In genomic region chr3:141915016-141915415, GRCh38 we compare ENCODE assay signal across 21 cellular contexts. TPM values are rescaled to one million over a fixed set of nuclear protein-coding genes. Genes with fewer than 3 reads are reported as not detected.
DNase-seq lines count a peak whose midpoint lies in the region; ATAC-seq and TF ChIP-seq lines count a peak whose summit lies in the region.
"Had no signal": no experiment of that assay in that cellular context is flagged by ENCODE, and none has a peak within 500 bp of the region (broad histone marks: within the 10 kb centered on the region; RNA-seq: fewer than 3 reads in every experiment).

No MANE protein-coding gene starts in this region.

- DNase-seq in H9: no peak
- DNase-seq in WTC11 (ENCODE audit: low spot score): no peak
- no peak for DNase-seq in endodermal cell
- DNase-seq in mesothelial cell of epicardium (ENCODE audit: low spot score in 2 of 2, unreplicated experiment in 2 of 2): no peak
- DNase-seq in DMS114 treated with DMSO at 0.1 percent for 48 hours (lab: John Stamatoyannopoulos, UW; ENCODE audit: unreplicated experiment): no peak
- no peak for DNase-seq in NCI-H2227 (lab: John Stamatoyannopoulos, UW; ENCODE audit: unreplicated experiment)
- no peak for DNase-seq in kidney glomerular epithelial cell (lab: John Stamatoyannopoulos, UW)
- DNase-seq in mucosa of descending colon: no peak
- DNase-seq: ACHN, AML-193, DND-41, GDM1, GOT3, NCI-H1417, NCI-H187, NCI-H345, NCI-H524 treated with DMSO at 0.1 percent for 48 hours, PC-9 had no signal

- no peaks in the 10 kb centered on the region for H3K23me2 ChIP-seq in H9 (ENCODE audit: insufficient read length, low read depth, low read length, poor library complexity, severe bottlenecking)

- no peak overlapping the region for H4K5ac ChIP-seq in H9 (ENCODE audit: insufficient read length, low read depth, low read length)

- H3K18ac ChIP-seq in H9 (ENCODE audit: insufficient read length, low read depth, low read length): no peak overlapping the region

- no peaks in the 10 kb centered on the region for H3K79me2 ChIP-seq in H9 (ENCODE audit: insufficient read depth, low read length)

- peaks cover 89% of the 10 kb centered on the region for H3K36me3 ChIP-seq in endodermal cell (ENCODE audit: control insufficient read depth, insufficient read depth, low read length)
- no peaks in the 10 kb centered on the region for H3K36me3 ChIP-seq in mucosa of descending colon (ENCODE audit: low read depth)

- H3K4me2 ChIP-seq in H9 (ENCODE audit: insufficient read depth, insufficient read length, low read length): no peak overlapping the region
- H3K4me2 ChIP-seq: KMS-11, PC-9 had no signal

- no peak overlapping the region for H3K14ac ChIP-seq in H9 (ENCODE audit: insufficient read depth, low read length)

- H3K27ac Mint-ChIP-seq in H9 (peak overlapping the region in 2 of 3 experiments; percentile 12 to 52; a peak in 3 of 7 replicates), WTC11 (no peak overlapping the region; the same call in 1 of the 2 replicates), endodermal cell (peak overlapping the region; percentile 41), mesothelial cell of epicardium (peak overlapping the region; percentile 66)

- H4K20me1 ChIP-seq in H9 (ENCODE audit: control insufficient read depth, insufficient read depth, insufficient read length): no peaks in the 10 kb centered on the region

- H3K9me3 Mint-ChIP-seq in H9 (peaks cover 12% of the 10 kb centered on the region in 2 experiments), WTC11 (peaks cover 9% of the 10 kb centered on the region), endodermal cell (peaks cover 9% of the 10 kb centered on the region), mesothelial cell of epicardium (peaks cover 6% of the 10 kb centered on the region)

- H3K4me3 ChIP-seq in endodermal cell (ENCODE audit: low read length) (no peak overlapping the region), mucosa of descending colon (no peak overlapping the region)
- H3K4me3 ChIP-seq: PC-9 had no signal

- H3K9ac ChIP-seq in H9 (ENCODE audit: extremely low read depth, insufficient read length, low read length) (no peak overlapping the region), endodermal cell (ENCODE audit: extremely low read depth, low read length, poor library complexity, severe bottlenecking) (no peak overlapping the region)
- H3K9ac ChIP-seq: KMS-11 had no signal

- TF ChIP-seq CTCF in H9 (conservative IDR thresholded peaks at IDR 0.05) (no peak), WTC11 (IDR thresholded peaks at IDR 0.05) (no peak), endodermal cell (conservative IDR thresholded peaks at IDR 0.05) (no peak), mesothelial cell of epicardium (IDR thresholded peaks at IDR 0.05; ENCODE audit: unreplicated experiment) (no peak), mucosa of descending colon (IDR thresholded peaks at IDR 0.05) (no peak)

- no peaks in the 10 kb centered on the region for H3K9me3 ChIP-seq in H9 (ENCODE audit: control insufficient read depth, low read depth, low read length)
- H3K9me3 ChIP-seq in endodermal cell (ENCODE audit: control insufficient read depth, low read length): peaks cover 21% of the 10 kb centered on the region
- H3K9me3 ChIP-seq in mucosa of descending colon: no peaks in the 10 kb centered on the region

- no peak overlapping the region for H2BK12ac ChIP-seq in H9 (ENCODE audit: insufficient read length, low read depth, low read length)

- peak; percentile 26; the same call in 1 of the 2 replicates for ATAC-seq in WTC11
- ATAC-seq in mucosa of descending colon: no peak
- ATAC-seq: HepG2 had no signal

- H3K23ac ChIP-seq in H9 (ENCODE audit: insufficient read length, low read depth, low read length): no peak overlapping the region

- intact Hi-C loops in mucosa of descending colon (cut with DNase I, micrococcal nuclease): no loop called here

- no peak overlapping the region for H4K91ac ChIP-seq in H9 (ENCODE audit: insufficient read length, low read depth, low read length)

- no peak overlapping the region for H3K4me3 Mint-ChIP-seq in H9
- no peak overlapping the region for H3K4me3 Mint-ChIP-seq in WTC11
- H3K4me3 Mint-ChIP-seq in endodermal cell: no peak overlapping the region
- no peak overlapping the region for H3K4me3 Mint-ChIP-seq in mesothelial cell of epicardium

- peaks cover 0 to 5% of the 10 kb centered on the region in 2 experiments; a peak in 1 of 4 replicates for H3K4me1 Mint-ChIP-seq in H9
- H3K4me1 Mint-ChIP-seq in WTC11: 0 out of 2 replicates have a peak, but pooled peaks cover 4% of the 10 kb centered on the region
- H3K4me1 Mint-ChIP-seq in endodermal cell: no peaks in the 10 kb centered on the region
- H3K4me1 Mint-ChIP-seq in mesothelial cell of epicardium: peaks cover 44% of the 10 kb centered on the region

- H3K27ac ChIP-seq in H9 (ENCODE audit: insufficient read length, low read depth, low read length): no peak overlapping the region
- H3K27ac ChIP-seq in endodermal cell (ENCODE audit: low read depth, low read length): no peak overlapping the region
- H3K27ac ChIP-seq: C4-2B, KMS-11, PC-9 had no signal

- H3K36me3 Mint-ChIP-seq in H9 (ENCODE audit: insufficient read depth in 1 of 3, low read depth in 3 of 3): peaks cover 64 to 94% (median 86%) of the 10 kb centered on the region in 3 experiments
- H3K36me3 Mint-ChIP-seq in WTC11: peaks cover 78% of the 10 kb centered on the region
- peaks cover 80% of the 10 kb centered on the region for H3K36me3 Mint-ChIP-seq in endodermal cell (ENCODE audit: low read depth)
- peaks cover 24% of the 10 kb centered on the region for H3K36me3 Mint-ChIP-seq in mesothelial cell of epicardium

- no peak overlapping the region for H3K56ac ChIP-seq in H9 (ENCODE audit: insufficient read length, low read depth, low read length)

- no peaks in the 10 kb centered on the region for H3K27me3 Mint-ChIP-seq in H9 (ENCODE audit: low read depth)
- H3K27me3 Mint-ChIP-seq in WTC11 (ENCODE audit: low read depth): no peaks in the 10 kb centered on the region
- no peaks in the 10 kb centered on the region for H3K27me3 Mint-ChIP-seq in endodermal cell (ENCODE audit: insufficient read depth)
- no peaks in the 10 kb centered on the region for H3K27me3 Mint-ChIP-seq in mesothelial cell of epicardium (ENCODE audit: low read depth)

- H2BK120ac ChIP-seq in H9 (ENCODE audit: low read depth, low read length, poor library complexity, severe bottlenecking): no peak overlapping the region

- CTCF ChIA-PET in WTC11 (lab: Charles Lee): no interaction called here

- POLR2A ChIA-PET in WTC11 (lab: Charles Lee): no interaction called here

- H3K4me1 ChIP-seq in H9 (ENCODE audit: insufficient read depth, low read length) (no peaks in the 10 kb centered on the region), endodermal cell (ENCODE audit: control insufficient read depth, insufficient read depth, low read length) (no peaks in the 10 kb centered on the region), mucosa of descending colon (ENCODE audit: low read depth) (no peaks in the 10 kb centered on the region)

- no peak overlapping the region for H2BK15ac ChIP-seq in H9 (ENCODE audit: low read depth, low read length)

- WGBS in H9 (ENCODE audit: extremely low coverage, insufficient read length, low lambda C conversion rate): no CpG with 5 or more reads among the region's 5 CpGs
- WGBS in endodermal cell (ENCODE audit: insufficient coverage in 1 of 2, insufficient read length in 1 of 2), 2 experiments: 91 to 95% methylated on average over 5 of the region's 5 CpGs

- no peak overlapping the region for H3K4ac ChIP-seq in H9 (ENCODE audit: low read depth, low read length)

- no peak overlapping the region for H3T11ph ChIP-seq in H9 (ENCODE audit: low read length)

- no peak overlapping the region for H2AFZ ChIP-seq in H9 (ENCODE audit: low read length)
- H2AFZ ChIP-seq: PC-9 had no signal

- no peak overlapping the region for H2AK5ac ChIP-seq in H9 (ENCODE audit: insufficient read length, low read length)

- no peak overlapping the region for H2BK5ac ChIP-seq in H9 (ENCODE audit: insufficient read length, low read length)

- H3K27me3 ChIP-seq in H9 (ENCODE audit: insufficient read depth, low read length) (no peaks in the 10 kb centered on the region), endodermal cell (ENCODE audit: control insufficient read depth, insufficient read depth, low read length, poor library complexity, severe bottlenecking) (no peaks in the 10 kb centered on the region)

- H2BK20ac ChIP-seq in H9 (ENCODE audit: low read depth, low read length, poor library complexity, severe bottlenecking): no peak overlapping the region

- no peaks in the 10 kb centered on the region for H3K79me1 ChIP-seq in H9 (ENCODE audit: insufficient read depth, low read depth, low read length, poor library complexity, severe bottlenecking)

- H4K8ac ChIP-seq in H9 (replicated peaks; ENCODE audit: insufficient read length, low read depth, low read length): no peak overlapping the region

TF ChIP-seq in WTC11, 78 proteins besides CTCF, POLR2A, EP300 and RAD21 (continues in another document):
- TF ChIP-seq SOX15 (CRISPR knock-in tag; IDR thresholded peaks at IDR 0.05) (no peak), ZNF281 (CRISPR knock-in tag; IDR thresholded peaks at IDR 0.05) (no peak), NFE2L1 (CRISPR knock-in tag; IDR thresholded peaks at IDR 0.05) (no peak), CREM (CRISPR knock-in tag; IDR thresholded peaks at IDR 0.05) (no peak), ELF4 (CRISPR knock-in tag; IDR thresholded peaks at IDR 0.05; ENCODE audit: low read depth) (no peak)

RNA-seq across cellular contexts. Expression of gene ATP1B3, which starts 38.6 kb away (rescaled TPM):
- total RNA-seq in H9 (2021): 223 and 250 TPM in 2 replicates
- 189 to 239 TPM (median 212 TPM) in 3 replicates for total RNA-seq in WTC11 (2021)
- total RNA-seq in endodermal cell: 100 to 1,000 TPM; 182 to 194 TPM
- polyA plus RNA-seq in endodermal cell (2013, experiment 1 of 2): 157 TPM
- 142 TPM for polyA plus RNA-seq in endodermal cell (2013, experiment 2 of 2)
- total RNA-seq in mesothelial cell of epicardium: 139 to 154 TPM (median 149 TPM) in 3 replicates
- 100 to 1,000 TPM; 266 to 466 (median 330) TPM for total RNA-seq in mucosa of descending colon
